ENCODE assay signal across 19 cellular contexts in genomic region chr1:10789392-10790154, GRCh38. TPM values are rescaled to one million over a fixed set of nuclear protein-coding genes. Genes with fewer than 3 reads are reported as not detected.
DNase-seq lines count a peak whose midpoint lies in the region; ATAC-seq and TF ChIP-seq lines count a peak whose summit lies in the region.
"Had no signal": no experiment of that assay in that cellular context is flagged by ENCODE, and none has a peak within 500 bp of the region (broad histone marks: within the 10 kb centered on the region; RNA-seq: fewer than 3 reads in every experiment).

No MANE protein-coding gene starts in this region.

- H4K20me1 ChIP-seq in neural progenitor cell (ENCODE audit: low read depth) = peaks cover 65% of the 10 kb centered on the region

- intact Hi-C loops in heart left ventricle (cut with DNase I) (loop anchor here (2.0 to 10.0 kb wide), 16 partner anchors 32 to 275 kb away; no protein-coding TSS in a partner anchor), Right ventricle myocardium superior (cut with DNase I) (loop anchor here (2.0 kb wide), 1 partner anchor 99 kb away; no protein-coding TSS in a partner anchor), uterus (cut with DNase I; ENCODE audit: low total_unique reads) (no loop called here)

- H3K79me2 ChIP-seq in neural progenitor cell (ENCODE audit: low read depth) = peaks cover 32% of the 10 kb centered on the region

- H3K36me3 ChIP-seq in heart left ventricle = no peaks in the 10 kb centered on the region
- no peaks in the 10 kb centered on the region for H3K36me3 ChIP-seq in neural progenitor cell
- no peaks in the 10 kb centered on the region for H3K36me3 ChIP-seq in uterus

- peaks cover 22% of the 10 kb centered on the region for H3K27me3 Mint-ChIP-seq in neural progenitor cell (ENCODE audit: insufficient read depth, low read depth)
- peaks cover 0 to 48% of the 10 kb centered on the region in 2 donors for H3K27me3 Mint-ChIP-seq in effector memory CD8-positive, alpha-beta T cell

- H3K9me3 ChIP-seq in heart left ventricle (no peaks in the 10 kb centered on the region), neural progenitor cell (ENCODE audit: low read depth) (no peaks in the 10 kb centered on the region), uterus (no peaks in the 10 kb centered on the region)
- H3K9me3 ChIP-seq: mucosa of descending colon had no signal

- peaks cover 39% of the 10 kb centered on the region for H3F3A ChIP-seq in neural progenitor cell (ENCODE audit: low read depth)

- 56 to 65% (median 61%) methylated on average over 18 of the region's 18 CpGs for WGBS in heart left ventricle, 4 donors

- H3K27ac Mint-ChIP-seq in neural progenitor cell = no peak overlapping the region
- H3K27ac Mint-ChIP-seq in effector memory CD8-positive, alpha-beta T cell = no peak overlapping the region
- H3K27ac Mint-ChIP-seq: CD4-positive, CD25-positive, alpha-beta regulatory T cell had no signal

- H3K4me1 Mint-ChIP-seq in neural progenitor cell = peaks cover 41% of the 10 kb centered on the region
- peaks cover 0 to 8% of the 10 kb centered on the region in 2 donors for H3K4me1 Mint-ChIP-seq in effector memory CD8-positive, alpha-beta T cell (ENCODE audit: low read depth in 2 of 2)

- peaks cover 0 to 46% (median 0%) of the 10 kb centered on the region in 9 donors for H3K27me3 ChIP-seq in heart left ventricle
- peaks cover 24% of the 10 kb centered on the region for H3K27me3 ChIP-seq in neural progenitor cell
- H3K27me3 ChIP-seq in uterus = peaks cover 0 to 4% of the 10 kb centered on the region in 2 donors

- ATAC-seq in heart left ventricle (no peak), Right ventricle myocardium superior (ENCODE audit: poor library complexity) (no peak)
- ATAC-seq in effector memory CD8-positive, alpha-beta T cell (replicated peaks) = no peak

- H3K4me2 ChIP-seq in neural progenitor cell = peak overlapping the region; percentile 47

- TF ChIP-seq CTCF in heart left ventricle (IDR thresholded peaks at IDR 0.05) (no peak), VCaP (conservative IDR thresholded peaks at IDR 0.05) (no peak), neural progenitor cell (IDR thresholded peaks at IDR 0.05) (no peak), uterus (IDR thresholded peaks at IDR 0.05) (no peak)

- no peak overlapping the region for H3K9ac ChIP-seq in neural progenitor cell

- DNase-seq in heart left ventricle (no peak), Right ventricle myocardium superior (no peak), neural progenitor cell (ENCODE audit: low spot score) (no peak), uterus (no peak), T-helper 9 cell (no peak)
- no peak for DNase-seq in effector memory CD8-positive, alpha-beta T cell
- DNase-seq: activated CD4-positive, CD25-positive, alpha-beta regulatory T cell treated with anti-CD3 and anti-CD28 coated beads, Interleukin-2, amount 50 U/mL, for 72 hours; activated CD8-positive, alpha-beta memory T cell treated with anti-CD3 and anti-CD28 coated beads for 24 hours; activated naive CD4-positive, alpha-beta T cell treated with Interleukin-2 at 50 U/mL for 16 hours; activated T-cell treated with anti-CD3 and anti-CD28 coated beads, Interleukin-2, amount 50 U/mL, for 48 hours; amniotic stem cell; CD4-positive, CD25-positive, alpha-beta regulatory T cell; cortex of kidney; NCI-H1436; stimulated activated CD4-positive, alpha-beta T cell treated with anti-CD3 and anti-CD28 coated beads, Interleukin-15, amount 100 ng/mL, for 24 hours; stimulated activated CD8-positive, alpha-beta memory T cell treated with anti-CD3 and anti-CD28 coated beads, Interleukin-4, amount 100 ng/mL, for 48 hours had no signal

- H3K4me1 ChIP-seq in heart left ventricle = peaks cover 0 to 88% (median 44%) of the 10 kb centered on the region in 12 donors
- H3K4me1 ChIP-seq in neural progenitor cell = peaks cover 50% of the 10 kb centered on the region
- H3K4me1 ChIP-seq in uterus = no peaks in the 10 kb centered on the region

- H3K4me3 ChIP-seq in heart left ventricle = no peak overlapping the region
- no peak overlapping the region for H3K4me3 ChIP-seq in neural progenitor cell
- no peak overlapping the region for H3K4me3 ChIP-seq in uterus
- H3K4me3 ChIP-seq: mucosa of descending colon had no signal

- H3K27ac ChIP-seq in heart left ventricle (peak overlapping the region in 7 of 12 donors; percentile 9 to 95 (median 42)), VCaP (peak overlapping the region; percentile 97), neural progenitor cell (peak overlapping the region; percentile 8), uterus (peak overlapping the region; percentile 68 to 87)
- H3K27ac ChIP-seq: HL-60 had no signal

- TF ChIP-seq POLR2A in heart left ventricle (IDR thresholded peaks at IDR 0.05) = no peak
- no peak for TF ChIP-seq POLR2A in uterus (IDR thresholded peaks at IDR 0.05)

- H2AFZ ChIP-seq in neural progenitor cell (replicated peaks) = no peak overlapping the region

- no peaks in the 10 kb centered on the region for H3K9me3 Mint-ChIP-seq in neural progenitor cell
- H3K9me3 Mint-ChIP-seq in effector memory CD8-positive, alpha-beta T cell = no peaks in the 10 kb centered on the region
- H3K9me3 Mint-ChIP-seq: CD4-positive, CD25-positive, alpha-beta regulatory T cell had no signal

- no peak overlapping the region for H3K4me3 Mint-ChIP-seq in neural progenitor cell
- no peak overlapping the region for H3K4me3 Mint-ChIP-seq in effector memory CD8-positive, alpha-beta T cell
- H3K4me3 Mint-ChIP-seq: CD4-positive, CD25-positive, alpha-beta regulatory T cell had no signal

- H3K36me3 Mint-ChIP-seq in neural progenitor cell = peaks cover 2% of the 10 kb centered on the region
- no peaks in the 10 kb centered on the region for H3K36me3 Mint-ChIP-seq in effector memory CD8-positive, alpha-beta T cell (ENCODE audit: insufficient read depth)
- H3K36me3 Mint-ChIP-seq: CD4-positive, CD25-positive, alpha-beta regulatory T cell had no signal

RNA-seq across cellular contexts. Expression of gene CASZ1, which starts 6.9 kb away (rescaled TPM):
- total RNA-seq in heart left ventricle = 10 to 100 TPM; 39.5 to 84.9 (median 63.2) TPM
- 10 to 100 TPM; 28.8 to 50.0 TPM for polyA plus RNA-seq in heart left ventricle
- 50.3 TPM for total RNA-seq in Right ventricle myocardium superior
- total RNA-seq in neural progenitor cell (ENCODE audit: low replicate concordance) = 3.4 and 10.1 TPM in 2 replicates
- total RNA-seq in uterus = 10 to 100 TPM in 1 of 4 donors, 1 to 10 TPM in 2, under 1 TPM in 1; 0.59 to 49.2 (median 3.9) TPM

Comparison
In these comparisons a context has a peak if more than half of its experiments do, and no peak if none do; other contexts are left out.
1. H3K27ac ChIP-seq: peak in every context shown above with its lines; median percentile 97 in VCaP; 78 in uterus; 42 in heart left ventricle; 8 in neural progenitor cell.